In the genomic region with DNA sequence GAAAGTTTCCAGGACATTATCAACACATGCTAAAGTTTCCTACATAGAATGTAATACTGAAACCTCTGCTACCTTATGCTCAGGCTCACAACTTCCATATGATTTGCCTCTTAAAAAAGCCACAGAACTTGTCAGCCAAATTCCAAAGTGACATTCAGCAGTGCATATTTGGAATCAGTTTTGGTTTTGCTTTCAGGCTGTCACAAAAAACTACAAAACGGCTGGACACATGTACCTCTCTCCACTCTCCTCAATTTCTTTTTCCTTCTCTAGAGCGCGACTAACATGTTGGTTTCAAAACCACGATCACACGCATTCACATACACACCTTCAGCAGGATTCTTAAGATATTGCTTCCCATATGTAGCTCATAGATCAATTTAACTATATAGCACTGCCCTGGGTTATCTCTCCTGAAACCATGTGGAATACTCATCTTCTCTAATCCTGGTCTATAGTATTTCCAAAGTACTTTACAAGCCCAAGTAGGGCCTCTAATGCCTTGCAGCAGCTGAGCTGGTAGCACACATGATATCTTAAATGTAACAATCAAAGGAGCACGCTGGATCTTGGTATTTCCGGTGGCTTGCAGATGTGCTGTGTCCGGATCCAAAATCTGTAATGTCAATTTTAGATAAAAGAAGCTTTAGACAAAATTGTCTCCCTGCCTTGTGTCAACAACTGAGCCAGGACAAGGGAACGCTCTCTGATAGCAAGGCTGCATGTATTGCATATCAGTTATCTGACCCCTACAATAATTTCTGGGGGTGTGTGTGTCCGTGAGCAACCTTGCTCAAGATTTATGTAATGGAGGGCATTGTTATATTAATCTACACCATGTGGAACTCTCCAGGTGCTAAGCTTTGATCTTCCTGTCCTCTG, we compare ENCODE assay signal across 24 cellular contexts.
"Had no signal": no experiment of that assay in that cellular context is flagged by ENCODE, and none has a peak within 500 bp of the region (broad histone marks: within the 10 kb centered on the region; RNA-seq: fewer than 3 reads in every experiment).

No MANE protein-coding gene starts in this region.

- H3K36me3 ChIP-seq: adrenal gland had no signal

- DNase-seq: activated CD4-positive, alpha-beta memory T cell treated with anti-CD3 and anti-CD28 coated beads, Interleukin-2, amount 10 ng/mL, durations not matched to agents 7 days and 5 days; activated CD4-positive, alpha-beta T cell treated with anti-CD3 and anti-CD28 coated beads, Interleukin-2, amount 10 ng/mL, durations not matched to agents 7 days and 5 days; activated CD4-positive, CD25-positive, alpha-beta regulatory T cell; activated gamma-delta T cell treated with Interleukin-2 at 50 U/mL for 16 hours; activated naive CD4-positive, alpha-beta T cell treated with anti-CD3 and anti-CD28 coated beads, Interleukin-2, amount 10 ng/mL, durations not matched to agents 7 days and 5 days; activated naive CD8-positive, alpha-beta T cell treated with anti-CD3 and anti-CD28 coated beads for 36 hours; activated T-cell treated with anti-CD3 and anti-CD28 coated beads for 4 hours; activated T-cell treated with anti-CD3 and anti-CD28 coated beads, Interleukin-2, amount 50 U/mL, for 48 hours; adrenal gland; anterior cingulate cortex; Kasumi-1; KBM-7; NCI-H1105 treated with DMSO at 0.1 percent for 48 hours; NCI-H1436 treated with DMSO at 0.1 percent for 48 hours; NCI-H187; NCI-H2081; NCI-H446; NCI-H524; PC-3; T-cell; T-helper 2 cell; T1000 had no signal

- ATAC-seq: PC-3, T-cell had no signal

- H3K4me1 ChIP-seq: adrenal gland had no signal

- H3K4me3 Mint-ChIP-seq: activated CD4-positive, alpha-beta memory T cell treated with anti-CD3 and anti-CD28 coated beads, Interleukin-2, amount 10 ng/mL, durations not matched to agents 7 days and 5 days; activated CD4-positive, alpha-beta T cell treated with anti-CD3 and anti-CD28 coated beads, Interleukin-2, amount 10 ng/mL, durations not matched to agents 7 days and 5 days; activated naive CD4-positive, alpha-beta T cell treated with anti-CD3 and anti-CD28 coated beads, Interleukin-2, amount 10 ng/mL, durations not matched to agents 7 days and 5 days; activated naive CD8-positive, alpha-beta T cell treated with anti-CD3 and anti-CD28 coated beads for 36 hours; T-cell had no signal

- H3K9me3 Mint-ChIP-seq: activated CD4-positive, alpha-beta memory T cell treated with anti-CD3 and anti-CD28 coated beads, Interleukin-2, amount 10 ng/mL, durations not matched to agents 7 days and 5 days; activated CD4-positive, alpha-beta T cell treated with anti-CD3 and anti-CD28 coated beads, Interleukin-2, amount 10 ng/mL, durations not matched to agents 7 days and 5 days; activated naive CD4-positive, alpha-beta T cell treated with anti-CD3 and anti-CD28 coated beads, Interleukin-2, amount 10 ng/mL, durations not matched to agents 7 days and 5 days; activated naive CD8-positive, alpha-beta T cell treated with anti-CD3 and anti-CD28 coated beads for 36 hours; activated T-helper 2 cell treated with anti-CD3 and anti-CD28 coated beads, Interferon-gamma antibody, Interleukin-2, Interleukin-4, amounts not matched to agents 10 μg/mL and 5 μg/mL and 100 μg/mL, durations not matched to agents 14 hours and 24 hours and 36 hours; T-cell had no signal

- H3K36me3 Mint-ChIP-seq: activated naive CD4-positive, alpha-beta T cell treated with anti-CD3 and anti-CD28 coated beads, Interleukin-2, amount 10 ng/mL, durations not matched to agents 7 days and 5 days; activated naive CD8-positive, alpha-beta T cell treated with anti-CD3 and anti-CD28 coated beads for 36 hours; T-cell had no signal

- H3K27me3 ChIP-seq: adrenal gland had no signal

- H3K4me1 Mint-ChIP-seq: activated CD4-positive, alpha-beta memory T cell treated with anti-CD3 and anti-CD28 coated beads, Interleukin-2, amount 10 ng/mL, durations not matched to agents 7 days and 5 days; activated CD4-positive, alpha-beta T cell treated with anti-CD3 and anti-CD28 coated beads, Interleukin-2, amount 10 ng/mL, durations not matched to agents 7 days and 5 days; activated naive CD4-positive, alpha-beta T cell treated with anti-CD3 and anti-CD28 coated beads, Interleukin-2, amount 10 ng/mL, durations not matched to agents 7 days and 5 days; activated naive CD8-positive, alpha-beta T cell treated with anti-CD3 and anti-CD28 coated beads for 36 hours; T-cell had no signal

- H3K4me3 ChIP-seq: adrenal gland, SK-N-MC had no signal

- H3K9me3 ChIP-seq: adrenal gland had no signal

- H3K27ac Mint-ChIP-seq: activated CD4-positive, alpha-beta memory T cell treated with anti-CD3 and anti-CD28 coated beads, Interleukin-2, amount 10 ng/mL, durations not matched to agents 7 days and 5 days; activated CD4-positive, alpha-beta T cell treated with anti-CD3 and anti-CD28 coated beads, Interleukin-2, amount 10 ng/mL, durations not matched to agents 7 days and 5 days; activated naive CD4-positive, alpha-beta T cell treated with anti-CD3 and anti-CD28 coated beads, Interleukin-2, amount 10 ng/mL, durations not matched to agents 7 days and 5 days; activated naive CD8-positive, alpha-beta T cell treated with anti-CD3 and anti-CD28 coated beads for 36 hours; activated T-helper 2 cell treated with anti-CD3 and anti-CD28 coated beads, Interferon-gamma antibody, Interleukin-2, Interleukin-4, amounts not matched to agents 10 μg/mL and 5 μg/mL and 100 μg/mL, durations not matched to agents 14 hours and 24 hours and 36 hours; T-cell had no signal

- H3K27me3 Mint-ChIP-seq: activated CD4-positive, alpha-beta memory T cell treated with anti-CD3 and anti-CD28 coated beads, Interleukin-2, amount 10 ng/mL, durations not matched to agents 7 days and 5 days; activated CD4-positive, alpha-beta T cell treated with anti-CD3 and anti-CD28 coated beads, Interleukin-2, amount 10 ng/mL, durations not matched to agents 7 days and 5 days; activated naive CD4-positive, alpha-beta T cell treated with anti-CD3 and anti-CD28 coated beads, Interleukin-2, amount 10 ng/mL, durations not matched to agents 7 days and 5 days had no signal
